Comparison of ENCODE assay signal across 8 cellular contexts in the genomic region with DNA sequence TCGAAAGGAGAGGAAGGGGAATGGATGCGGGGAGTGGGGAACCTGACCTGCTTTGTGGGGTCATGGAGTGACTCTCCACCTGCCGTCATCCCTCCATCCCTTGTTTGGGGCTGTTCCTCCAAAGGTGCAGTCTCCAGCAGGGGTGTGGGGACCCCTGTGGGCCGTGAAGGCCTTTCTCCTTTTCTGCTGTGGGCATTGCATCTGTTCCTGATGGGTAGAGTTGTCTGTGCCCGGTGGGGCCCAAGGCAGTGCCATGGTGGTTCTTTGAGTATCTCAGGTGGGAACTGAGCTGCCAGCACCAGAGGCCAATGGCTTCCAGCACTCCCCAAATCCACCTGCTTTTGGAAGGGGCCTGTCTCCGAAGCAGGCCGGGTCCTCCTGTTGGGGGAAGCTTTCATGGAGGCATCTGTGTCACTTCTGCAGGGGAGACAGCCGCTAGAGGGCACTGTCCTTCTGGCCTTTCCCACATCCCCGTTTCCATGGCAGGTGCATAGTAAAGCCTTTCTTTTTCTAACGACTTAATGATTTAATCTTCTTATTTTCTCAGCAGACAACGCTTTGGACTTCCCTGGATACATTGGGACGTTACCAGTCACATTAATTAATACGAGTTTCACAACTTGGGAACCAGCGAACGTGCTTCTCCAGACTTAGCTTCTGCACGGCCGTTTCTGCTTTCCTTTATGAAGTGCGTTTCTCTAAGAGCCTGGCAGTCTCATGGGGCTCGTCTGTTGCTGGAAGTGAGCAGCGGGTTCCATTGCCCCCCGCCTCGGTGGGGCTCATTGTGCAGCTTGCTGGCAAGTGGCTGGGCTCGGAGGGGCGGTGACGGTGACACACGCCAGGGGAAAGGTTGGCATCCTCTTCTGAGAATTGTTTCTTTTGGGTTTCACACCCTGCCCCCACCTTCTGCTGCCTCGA. TPM values are rescaled to one million over a fixed set of nuclear protein-coding genes. Genes with fewer than 3 reads are reported as not detected.
DNase-seq lines count a peak whose midpoint lies in the region; ATAC-seq and TF ChIP-seq lines count a peak whose summit lies in the region.

No MANE protein-coding gene starts in this region.

- H3K9me2 ChIP-seq in GM23248 (ENCODE audit: insufficient read depth): no peaks in the 10 kb centered on the region

- DNase-seq in AG04449 (ENCODE audit: low read depth, low spot score) (peak; percentile 19), GM23248 (peak; percentile 79), NCI-H526 treated with DMSO at 0.1 percent for 48 hours (lab: John Stamatoyannopoulos, UW) (peak; percentile 46), lower lobe of right lung (peak; percentile 79)
- peak; percentile 75 to 79 for DNase-seq in activated CD4-positive, alpha-beta T cell treated with anti-CD3 and anti-CD28 coated beads, Interleukin-2, amount 50 U/mL, for 48 hours
- DNase-seq in effector CD4-positive, alpha-beta T cell: peak; percentile 61
- DNase-seq in stimulated activated CD4-positive, alpha-beta T cell treated with anti-CD3 and anti-CD28 coated beads, TNF-alpha, amount 100 ng/mL, for 48 hours (ENCODE audit: low read depth in 3 of 3): peak; percentile 35 to 56 (median 41)

- 0 out of 2 replicates have a peak, but pooled peaks cover 4% of the 10 kb centered on the region for H3F3A ChIP-seq in GM23248 (ENCODE audit: insufficient read depth)

- intact Hi-C loops in lower lobe of right lung (cut with DNase I): no loop called here

- H3K4me1 ChIP-seq in GM23248 (ENCODE audit: insufficient read depth): peaks cover 9% of the 10 kb centered on the region
- H3K4me1 ChIP-seq in lower lobe of right lung: peaks cover 8% of the 10 kb centered on the region

- no peaks in the 10 kb centered on the region; the same call in 1 of the 2 replicates for H4K20me1 ChIP-seq in GM23248 (ENCODE audit: insufficient read depth)

- H3K36me3 ChIP-seq in GM23248 (ENCODE audit: low read depth): no peaks in the 10 kb centered on the region
- H3K36me3 ChIP-seq in lower lobe of right lung: peaks cover 3% of the 10 kb centered on the region

- POLR2A ChIA-PET in AG04449 (lab: Yijun Ruan, JAX): no interaction called here

- peaks cover 40% of the 10 kb centered on the region for H3K79me2 ChIP-seq in GM23248 (ENCODE audit: insufficient read depth)

- CTCF ChIA-PET in AG04449 (lab: Yijun Ruan, JAX): interaction anchor here (0.6 to 9.5 kb wide), 55 partner anchors 9 to 575 kb away, joined by 3 to 226 read pairs (median 4); no protein-coding TSS in a partner anchor

- H3K4me2 ChIP-seq in GM23248 (ENCODE audit: unreplicated experiment): no peak overlapping the region

- no peak overlapping the region for H3K9ac ChIP-seq in GM23248

- H3K4me3 ChIP-seq in AG04449 (ENCODE audit: low read depth, low read length): no peak overlapping the region
- H3K4me3 ChIP-seq in GM23248: no peak overlapping the region
- H3K4me3 ChIP-seq in lower lobe of right lung: no peak overlapping the region

- peak; percentile 66 for ATAC-seq in lower lobe of right lung
- no peak for ATAC-seq in HG03139 (IDR thresholded peaks at IDR 0.05; ENCODE audit: unreplicated experiment)

- H3K27me3 ChIP-seq in GM23248 (replicated peaks; ENCODE audit: insufficient read depth) (no peaks in the 10 kb centered on the region), lower lobe of right lung (ENCODE audit: low read depth) (no peaks in the 10 kb centered on the region)

- H3K27ac ChIP-seq in GM23248: no peak overlapping the region
- H3K27ac ChIP-seq in lower lobe of right lung: no peak overlapping the region

- TF ChIP-seq CTCF in AG04449 (IDR thresholded peaks at IDR 0.05; ENCODE audit: insufficient read depth, low read length, missing control alignments) (peak; percentile 89), lower lobe of right lung (IDR thresholded peaks at IDR 0.05) (peak; percentile 91)

- 37 to 39% methylated on average over 27 of the region's 27 CpGs for WGBS in GM23248 (ENCODE audit: low coverage in 1 of 2, low lambda C conversion rate in 2 of 2, missing lambda C conversion rate in 2 of 2), 2 experiments

- in situ Hi-C loops in GM23248 (cut with MboI): loop anchor here (10.0 kb wide), 2 partner anchors 86 to 544 kb away; no protein-coding TSS in a partner anchor

- no peaks in the 10 kb centered on the region for H3K9me3 ChIP-seq in GM23248 (ENCODE audit: low read depth)
- peaks cover 5% of the 10 kb centered on the region for H3K9me3 ChIP-seq in lower lobe of right lung

- H2AFZ ChIP-seq in GM23248: no peak overlapping the region

RNA-seq across cellular contexts. Expression of a gene that starts 57.1 kb away (rescaled TPM):
- total RNA-seq in GM23248 (2014; rRNA removed; shearing (Covaris generic)): 141 and 143 TPM in 2 replicates
- 52.6 and 53.2 TPM in 2 replicates for polyA plus RNA-seq in GM23248 (2016; fragmentation: Nextera tagmentation; extraction: Ambion mirVana)
- 44.7 TPM for total RNA-seq in lower lobe of right lung

Comparison
In these comparisons a context has a peak if more than half of its experiments do, and no peak if none do; other contexts are left out.
1. DNase-seq: peak in every context shown above with its lines; median percentile 79 in GM23248; 79 in lower lobe of right lung; 77 in activated CD4-positive, alpha-beta T cell treated with anti-CD3 and anti-CD28 coated beads, Interleukin-2, amount 50 U/mL, for 48 hours; 61 in effector CD4-positive, alpha-beta T cell; 46 in NCI-H526 treated with DMSO at 0.1 percent for 48 hours; 41 in stimulated activated CD4-positive, alpha-beta T cell treated with anti-CD3 and anti-CD28 coated beads, TNF-alpha, amount 100 ng/mL, for 48 hours; 19 in AG04449.